ENCODE assay signal across 23 cellular contexts in genomic region chr9:89039664-89040063, GRCh38. TPM values are rescaled to one million over a fixed set of nuclear protein-coding genes. Genes with fewer than 3 reads are reported as not detected.
"Had no signal": no experiment of that assay in that cellular context is flagged by ENCODE, and none has a peak within 500 bp of the region (broad histone marks: within the 10 kb centered on the region; RNA-seq: fewer than 3 reads in every experiment).

No MANE protein-coding gene starts in this region.

- H3K27ac ChIP-seq: body of pancreas, SJCRH30, SK-N-MC had no signal

- H3K36me3 ChIP-seq: breast epithelium, SJCRH30 had no signal

- ATAC-seq: activated CD4-positive, alpha-beta T cell treated with anti-CD3 and anti-CD28 coated beads for 36 hours; activated CD4-positive, CD25-positive, alpha-beta regulatory T cell treated with anti-CD3 and anti-CD28 coated beads, Interleukin-2, amount 50 U/mL, for 24 hours; activated CD8-positive, alpha-beta T cell treated with anti-CD3 and anti-CD28 coated beads, Interleukin-2, amount 10 ng/mL, durations not matched to agents 7 days and 5 days; body of pancreas; Panc1; WTC11 had no signal

- H3K4me3 ChIP-seq: body of pancreas, breast epithelium, SJCRH30, SK-N-MC had no signal

- DNase-seq: activated CD4-positive, alpha-beta T cell treated with anti-CD3 and anti-CD28 coated beads for 36 hours; activated CD4-positive, alpha-beta T cell treated with anti-CD3 and anti-CD28 coated beads, Interleukin-2, amount 10 ng/mL, durations not matched to agents 7 days and 5 days; activated CD4-positive, alpha-beta T cell treated with anti-CD3 and anti-CD28 coated beads, Interleukin-2, amount 50 U/mL, for 48 hours; activated CD8-positive, alpha-beta T cell treated with anti-CD3 and anti-CD28 coated beads, Interleukin-2, amount 10 ng/mL, durations not matched to agents 7 days and 5 days; activated gamma-delta T cell; activated naive CD4-positive, alpha-beta T cell treated with Interleukin-2 at 50 U/mL for 16 hours; activated naive CD8-positive, alpha-beta T cell treated with anti-CD3 and anti-CD28 coated beads, Interleukin-2, amount 10 ng/mL, durations not matched to agents 7 days and 5 days; activated T-cell treated with anti-CD3 and anti-CD28 coated beads, Interleukin-2, amount 50 U/mL, for 24 hours; body of pancreas; Karpas-422; NCI-H1105; NCI-H1417 treated with DMSO at 0.1 percent for 48 hours; NCI-H1930; NCI-H2081 treated with DMSO at 0.1 percent for 48 hours; NCI-H345; NCI-H524 treated with DMSO at 0.1 percent for 48 hours; SHP77; SJCRH30 had no signal

- H3K4me1 ChIP-seq: body of pancreas, breast epithelium, SJCRH30 had no signal

- H3K9me3 ChIP-seq: body of pancreas, breast epithelium, SJCRH30 had no signal

- H3K27me3 ChIP-seq: body of pancreas, breast epithelium, SJCRH30 had no signal

RNA-seq across cellular contexts. Expression of gene S1PR3, which starts 48.4 kb away (rescaled TPM):
- total RNA-seq: activated CD8-positive, alpha-beta T cell treated with anti-CD3 and anti-CD28 coated beads, Interleukin-2, amount 10 ng/mL, durations not matched to agents 7 days and 5 days; SJCRH30 had no signal
